In the genomic region with DNA sequence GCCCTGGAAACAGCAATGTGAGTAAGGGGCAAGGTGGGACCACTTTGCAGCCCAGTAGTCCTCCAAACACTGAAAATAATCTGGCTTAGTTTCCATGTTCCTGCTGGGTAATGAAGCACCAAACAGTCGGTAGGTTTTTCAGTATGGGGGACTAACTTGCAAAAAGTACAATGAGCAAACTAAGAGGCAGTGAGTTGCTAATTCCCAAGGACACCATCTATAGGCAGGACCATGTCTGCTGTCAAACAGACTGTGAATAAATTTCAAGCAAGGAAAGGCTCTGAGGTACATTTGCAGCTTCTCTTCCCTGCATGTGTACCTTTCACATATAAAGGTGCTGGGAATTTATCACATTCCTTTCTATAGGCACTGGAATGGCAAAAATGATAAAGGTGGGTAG, we compare ENCODE assay signal across 13 cellular contexts.
A peak's percentile ranks its signal among the peaks of the same experiment; 100 is the strongest.
DNase-seq lines count a peak whose midpoint lies in the region; ATAC-seq and TF ChIP-seq lines count a peak whose summit lies in the region.
"Had no signal": no experiment of that assay in that cellular context is flagged by ENCODE, and none has a peak within 500 bp of the region (broad histone marks: within the 10 kb centered on the region; RNA-seq: fewer than 3 reads in every experiment).

No MANE protein-coding gene starts in this region.

- peaks cover 26% of the 10 kb centered on the region for H3K4me1 ChIP-seq in HUES64 (ENCODE audit: insufficient read depth, low read length)
- H3K4me1 ChIP-seq in iPS-20b (ENCODE audit: insufficient read depth, low read length) = peaks cover 28% of the 10 kb centered on the region
- H3K4me1 ChIP-seq in OCI-LY7 (ENCODE audit: insufficient read depth, low read length, poor library complexity, severe bottlenecking) = no peaks in the 10 kb centered on the region

- H3K36me3 ChIP-seq in HUES64 (ENCODE audit: insufficient read depth, low read length) = no peaks in the 10 kb centered on the region
- H3K36me3 ChIP-seq in iPS-20b (ENCODE audit: insufficient read depth, low read depth, low read length) = no peaks in the 10 kb centered on the region
- H3K36me3 ChIP-seq in OCI-LY7 (ENCODE audit: insufficient read depth, low read length) = no peaks in the 10 kb centered on the region

- DNase-seq in omental fat pad (ENCODE audit: low spot score) = no peak
- no peak for DNase-seq in CD1c-positive myeloid dendritic cell (ENCODE audit: extremely low spot score)
- no peak for DNase-seq in NCI-H187 treated with DMSO at 0.1 percent for 48 hours (lab: John Stamatoyannopoulos, UW)
- no peak for DNase-seq in OCI-LY7 (ENCODE audit: low spot score)
- no peak for DNase-seq in head of caudate nucleus
- DNase-seq: CD4-positive, alpha-beta memory T cell; DMS79 treated with DMSO at 0.1 percent for 48 hours; EL; GDM1; GOT3; H9 had no signal

- no peaks in the 10 kb centered on the region for H3K9me2 ChIP-seq in OCI-LY7 (ENCODE audit: insufficient read depth, low read length)

- BruUV-seq in OCI-LY7 (replicated peaks; lab: Mats Ljungman, UMichigan) = no TSS peak

- no peak overlapping the region for H3K9ac ChIP-seq in HUES64 (ENCODE audit: low read depth, low read length)
- peak overlapping the region; percentile 8; the same call in 1 of the 2 replicates for H3K9ac ChIP-seq in iPS-20b (ENCODE audit: low read depth, low read length)

- no peaks in the 10 kb centered on the region for H4K20me1 ChIP-seq in OCI-LY7 (ENCODE audit: insufficient read depth, low read length)

- no peak overlapping the region for H2AFZ ChIP-seq in OCI-LY7 (ENCODE audit: low read length)

- intact Hi-C loops in OCI-LY7 (cut with micrococcal nuclease; ENCODE audit: unreplicated experiment) (no loop called here), head of caudate nucleus (cut with DNase I) (no loop called here)

- no peaks in the 10 kb centered on the region for H3K79me2 ChIP-seq in OCI-LY7 (ENCODE audit: insufficient read depth, low read depth, low read length)

- H3K27me3 ChIP-seq in HUES64 (ENCODE audit: insufficient read depth, low read length) (no peaks in the 10 kb centered on the region), iPS-20b (ENCODE audit: insufficient read depth, low read length) (no peaks in the 10 kb centered on the region)

- TF ChIP-seq CTCF in omental fat pad (IDR thresholded peaks at IDR 0.05) (no peak), OCI-LY7 (conservative IDR thresholded peaks at IDR 0.05; ENCODE audit: low read length) (no peak)

- CTCF ChIA-PET in OCI-LY7 (lab: Charles Lee; ENCODE audit: unreplicated experiment) = no interaction called here

- WGBS in HUES64 = 56% methylated on average over 1 of the region's 1 CpG

- H3K4me2 ChIP-seq in OCI-LY7 (ENCODE audit: low read length) = no peak overlapping the region

- H3K27ac ChIP-seq in HUES64 (ENCODE audit: low read depth, low read length) (peak overlapping the region; percentile 15; the same call in 1 of the 2 replicates), iPS-20b (ENCODE audit: low read length) (no peak overlapping the region), OCI-LY7 (ENCODE audit: low read depth, low read length, poor library complexity, severe bottlenecking) (no peak overlapping the region)

- peak; percentile 25 for ATAC-seq in omental fat pad (ENCODE audit: low FRiP score)

- POLR2A ChIA-PET in OCI-LY7 (lab: Charles Lee) = no interaction called here

- H3K4me3 ChIP-seq in HUES64 (ENCODE audit: low read length) = no peak overlapping the region
- H3K4me3 ChIP-seq in iPS-20b (ENCODE audit: low read length) = no peak overlapping the region
- no peak overlapping the region for H3K4me3 ChIP-seq in OCI-LY7 (ENCODE audit: low read depth, low read length, poor library complexity, severe bottlenecking)

- no peaks in the 10 kb centered on the region for H3K9me3 ChIP-seq in HUES64 (ENCODE audit: insufficient read depth, low read depth, low read length)
- H3K9me3 ChIP-seq in iPS-20b (ENCODE audit: insufficient read depth, low read depth, low read length) = no peaks in the 10 kb centered on the region
- H3K9me3 ChIP-seq in OCI-LY7 (ENCODE audit: low read length) = no peaks in the 10 kb centered on the region
